29 cellular contexts compared by ENCODE assay signal in the genomic region with DNA sequence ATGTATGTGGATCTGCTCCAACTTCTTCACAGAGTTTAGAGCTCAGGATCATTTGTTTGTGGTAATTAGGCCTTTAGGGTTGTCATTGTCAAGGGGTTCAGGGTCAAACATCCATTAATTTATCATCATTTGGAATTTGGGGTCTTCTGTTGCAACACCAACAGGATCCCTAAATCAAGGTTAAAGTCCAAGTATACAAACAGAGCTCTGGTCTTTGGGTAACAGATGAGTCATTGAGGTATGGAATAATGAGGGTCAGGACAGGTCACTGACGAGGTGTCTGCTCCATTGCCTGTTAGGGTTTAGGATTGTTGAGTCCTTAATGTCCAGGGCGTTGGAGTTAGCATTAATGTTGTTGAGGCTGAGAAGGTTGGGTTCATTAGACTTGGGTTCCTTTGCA. TPM values are rescaled to one million over a fixed set of nuclear protein-coding genes. Genes with fewer than 3 reads are reported as not detected.
"Had no signal": no experiment of that assay in that cellular context is flagged by ENCODE, and none has a peak within 500 bp of the region (broad histone marks: within the 10 kb centered on the region; RNA-seq: fewer than 3 reads in every experiment).

No MANE protein-coding gene starts in this region.

- H3K27ac Mint-ChIP-seq: activated CD4-positive, alpha-beta memory T cell treated with anti-CD3 and anti-CD28 coated beads, Interleukin-2, amount 10 ng/mL, durations not matched to agents 7 days and 5 days; activated CD4-positive, alpha-beta T cell treated with anti-CD3 and anti-CD28 coated beads, Interleukin-2, amount 10 ng/mL, durations not matched to agents 7 days and 5 days; activated naive CD4-positive, alpha-beta T cell treated with anti-CD3 and anti-CD28 coated beads, Interleukin-2, amount 10 ng/mL, durations not matched to agents 7 days and 5 days; activated naive CD4-positive, alpha-beta T cell treated with anti-CD3 and anti-CD28 coated beads, Interleukin-2, amount 50 U/mL, for 72 hours; activated naive CD8-positive, alpha-beta T cell treated with anti-CD3 and anti-CD28 coated beads, Interleukin-2, amount 10 ng/mL, durations not matched to agents 7 days and 5 days; activated T-cell treated with anti-CD3 and anti-CD28 coated beads, Interleukin-2, amount 50 U/mL, for 24 hours; activated T-cell treated with anti-CD3 and anti-CD28 coated beads, Interleukin-2, amount 50 U/mL, for 72 hours; brain had no signal

- H3K27ac ChIP-seq: ascending aorta, breast epithelium, cardiac muscle cell, colonic mucosa, foreskin keratinocyte, gastrocnemius medialis, heart right ventricle, hepatocyte had no signal

- ATAC-seq: activated naive CD4-positive, alpha-beta T cell treated with anti-CD3 and anti-CD28 coated beads, Interleukin-2, amount 50 U/mL, for 72 hours; activated T-cell treated with anti-CD3 and anti-CD28 coated beads, Interleukin-2, amount 50 U/mL, for 72 hours; esophagus mucosa; foreskin keratinocyte; gastrocnemius medialis; heart right ventricle had no signal

- H3K79me2 ChIP-seq: hepatocyte had no signal

- H3K9me3 ChIP-seq: ascending aorta, colonic mucosa, gastrocnemius medialis had no signal

- H3K4me2 ChIP-seq: hepatocyte had no signal

- H3K36me3 ChIP-seq: ascending aorta, breast epithelium, cardiac muscle cell, colonic mucosa, gastrocnemius medialis, heart right ventricle had no signal

- H3K4me3 ChIP-seq: ascending aorta, breast epithelium, cardiac muscle cell, colonic mucosa, gastrocnemius medialis, heart right ventricle, hepatocyte had no signal

- H3K36me3 Mint-ChIP-seq: brain had no signal

- H3K27me3 Mint-ChIP-seq: activated CD4-positive, alpha-beta memory T cell treated with anti-CD3 and anti-CD28 coated beads, Interleukin-2, amount 10 ng/mL, durations not matched to agents 7 days and 5 days; activated CD4-positive, alpha-beta T cell treated with anti-CD3 and anti-CD28 coated beads, Interleukin-2, amount 10 ng/mL, durations not matched to agents 7 days and 5 days; activated T-cell treated with anti-CD3 and anti-CD28 coated beads, Interleukin-2, amount 50 U/mL, for 24 hours had no signal

- H2AFZ ChIP-seq: hepatocyte had no signal

- H3K27me3 ChIP-seq: ascending aorta, breast epithelium, cardiac muscle cell, colonic mucosa, gastrocnemius medialis, heart right ventricle, hepatocyte had no signal

- H3K4me1 ChIP-seq: ascending aorta, breast epithelium, colonic mucosa, foreskin keratinocyte, gastrocnemius medialis had no signal

- DNase-seq: activated CD4-positive, alpha-beta memory T cell treated with anti-CD3 and anti-CD28 coated beads, Interleukin-2, amount 10 ng/mL, durations not matched to agents 7 days and 5 days; activated CD4-positive, alpha-beta T cell treated with anti-CD3 and anti-CD28 coated beads for 1 hour; activated CD4-positive, alpha-beta T cell treated with anti-CD3 and anti-CD28 coated beads for 4 hours; activated CD4-positive, alpha-beta T cell treated with anti-CD3 and anti-CD28 coated beads, Interleukin-2, amount 10 ng/mL, durations not matched to agents 7 days and 5 days; activated CD4-positive, alpha-beta T cell treated with anti-CD3 and anti-CD28 coated beads, Interleukin-2, amount 50 U/mL, for 4 hours; activated CD8-positive, alpha-beta memory T cell treated with anti-CD3 and anti-CD28 coated beads, Interleukin-2, amount 50 U/mL, for 48 hours; activated gamma-delta T cell; activated naive CD4-positive, alpha-beta T cell; activated naive CD4-positive, alpha-beta T cell treated with anti-CD3 and anti-CD28 coated beads, Interleukin-2, amount 10 ng/mL, durations not matched to agents 7 days and 5 days; activated naive CD8-positive, alpha-beta T cell treated with anti-CD3 and anti-CD28 coated beads, Interleukin-2, amount 10 ng/mL, durations not matched to agents 7 days and 5 days; activated T-cell treated with anti-CD3 and anti-CD28 coated beads for 4 hours; activated T-cell treated with anti-CD3 and anti-CD28 coated beads, Interleukin-2, amount 50 U/mL, for 24 hours; activated T-cell treated with anti-CD3 and anti-CD28 coated beads, Interleukin-2, amount 50 U/mL, for 72 hours; central memory CD4-positive, alpha-beta T cell; cerebellar nuclear complex; colonic mucosa; effector CD8-positive, alpha-beta T cell; foreskin keratinocyte; gastrocnemius medialis; heart right ventricle; T-helper 2 cell had no signal

- H3K4me1 Mint-ChIP-seq: activated CD4-positive, alpha-beta T cell treated with anti-CD3 and anti-CD28 coated beads, Interleukin-2, amount 10 ng/mL, durations not matched to agents 7 days and 5 days; brain had no signal

- H3K4me3 Mint-ChIP-seq: activated CD4-positive, alpha-beta memory T cell treated with anti-CD3 and anti-CD28 coated beads, Interleukin-2, amount 10 ng/mL, durations not matched to agents 7 days and 5 days; activated CD4-positive, alpha-beta T cell treated with anti-CD3 and anti-CD28 coated beads, Interleukin-2, amount 10 ng/mL, durations not matched to agents 7 days and 5 days; activated naive CD4-positive, alpha-beta T cell treated with anti-CD3 and anti-CD28 coated beads, Interleukin-2, amount 10 ng/mL, durations not matched to agents 7 days and 5 days; activated naive CD8-positive, alpha-beta T cell treated with anti-CD3 and anti-CD28 coated beads, Interleukin-2, amount 10 ng/mL, durations not matched to agents 7 days and 5 days; activated T-cell treated with anti-CD3 and anti-CD28 coated beads, Interleukin-2, amount 50 U/mL, for 24 hours; activated T-cell treated with anti-CD3 and anti-CD28 coated beads, Interleukin-2, amount 50 U/mL, for 72 hours; brain had no signal

RNA-seq across cellular contexts. Expression of a gene that starts 47.6 kb away (rescaled TPM):
- total RNA-seq: activated CD4-positive, alpha-beta memory T cell treated with anti-CD3 and anti-CD28 coated beads, Interleukin-2, amount 10 ng/mL, durations not matched to agents 7 days and 5 days; activated CD4-positive, alpha-beta T cell treated with anti-CD3 and anti-CD28 coated beads, Interleukin-2, amount 10 ng/mL, durations not matched to agents 7 days and 5 days; activated naive CD4-positive, alpha-beta T cell treated with anti-CD3 and anti-CD28 coated beads, Interleukin-2, amount 50 U/mL, for 72 hours; activated naive CD8-positive, alpha-beta T cell treated with anti-CD3 and anti-CD28 coated beads, Interleukin-2, amount 10 ng/mL, durations not matched to agents 7 days and 5 days; activated T-cell treated with anti-CD3 and anti-CD28 coated beads, Interleukin-2, amount 50 U/mL, for 72 hours; ascending aorta; breast epithelium; epithelial cell of proximal tubule; esophagus mucosa; foreskin keratinocyte; gastrocnemius medialis had no signal
- polyA plus RNA-seq: cardiac muscle cell, foreskin keratinocyte, heart right ventricle had no signal

RNA-seq across cellular contexts. Expression of a gene that starts 54.1 kb away (rescaled TPM):
- total RNA-seq: foreskin keratinocyte had no signal
- polyA plus RNA-seq: foreskin keratinocyte had no signal
